1 cellular context compared by ENCODE assay signal in genomic region chr5:68641211-68641610, GRCh38.
A peak's percentile ranks its signal among the peaks of the same experiment; 100 is the strongest.
TF ChIP-seq lines count a peak whose summit lies in the region.

No MANE protein-coding gene starts in this region.

TF ChIP-seq in GM12878, 131 proteins besides CTCF, POLR2A, EP300 and RAD21 (continued from another document and continues in another):
- TF ChIP-seq, protein P1, sequence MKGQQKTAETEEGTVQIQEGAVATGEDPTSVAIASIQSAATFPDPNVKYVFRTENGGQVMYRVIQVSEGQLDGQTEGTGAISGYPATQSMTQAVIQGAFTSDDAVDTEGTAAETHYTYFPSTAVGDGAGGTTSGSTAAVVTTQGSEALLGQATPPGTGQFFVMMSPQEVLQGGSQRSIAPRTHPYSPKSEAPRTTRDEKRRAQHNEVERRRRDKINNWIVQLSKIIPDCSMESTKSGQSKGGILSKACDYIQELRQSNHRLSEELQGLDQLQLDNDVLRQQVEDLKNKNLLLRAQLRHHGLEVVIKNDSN (IDR thresholded peaks at IDR 0.05; ENCODE audit: borderline replicate concordance, extremely low read length, insufficient read depth, low read depth, low read length) = no peak
- peak; percentile 81; the same call in 1 of the 2 replicates for TF ChIP-seq RELB (IDR thresholded peaks at IDR 0.05; ENCODE audit: low read depth)
- no peak for TF ChIP-seq POLR2AphosphoS2 (IDR thresholded peaks at IDR 0.05; ENCODE audit: low read depth, low read length)
- TF ChIP-seq SREBF1 (IDR thresholded peaks at IDR 0.05; ENCODE audit: low read length) = peak; percentile 29; the same call in 1 of the 2 replicates
- TF ChIP-seq FOS (IDR thresholded peaks at IDR 0.05; ENCODE audit: borderline replicate concordance, extremely low read depth, insufficient read length) = no peak
- TF ChIP-seq ZNF384 (IDR thresholded peaks at IDR 0.05; ENCODE audit: borderline replicate concordance, low read depth, low read length) = no peak
- TF ChIP-seq NR2F1 (conservative IDR thresholded peaks at IDR 0.05) = no peak
- no peak for TF ChIP-seq SP1 (IDR thresholded peaks at IDR 0.05; ENCODE audit: low read depth, low read length)
- TF ChIP-seq CBX5 (IDR thresholded peaks at IDR 0.05; ENCODE audit: low read depth) = no peak
- TF ChIP-seq, protein P2, sequence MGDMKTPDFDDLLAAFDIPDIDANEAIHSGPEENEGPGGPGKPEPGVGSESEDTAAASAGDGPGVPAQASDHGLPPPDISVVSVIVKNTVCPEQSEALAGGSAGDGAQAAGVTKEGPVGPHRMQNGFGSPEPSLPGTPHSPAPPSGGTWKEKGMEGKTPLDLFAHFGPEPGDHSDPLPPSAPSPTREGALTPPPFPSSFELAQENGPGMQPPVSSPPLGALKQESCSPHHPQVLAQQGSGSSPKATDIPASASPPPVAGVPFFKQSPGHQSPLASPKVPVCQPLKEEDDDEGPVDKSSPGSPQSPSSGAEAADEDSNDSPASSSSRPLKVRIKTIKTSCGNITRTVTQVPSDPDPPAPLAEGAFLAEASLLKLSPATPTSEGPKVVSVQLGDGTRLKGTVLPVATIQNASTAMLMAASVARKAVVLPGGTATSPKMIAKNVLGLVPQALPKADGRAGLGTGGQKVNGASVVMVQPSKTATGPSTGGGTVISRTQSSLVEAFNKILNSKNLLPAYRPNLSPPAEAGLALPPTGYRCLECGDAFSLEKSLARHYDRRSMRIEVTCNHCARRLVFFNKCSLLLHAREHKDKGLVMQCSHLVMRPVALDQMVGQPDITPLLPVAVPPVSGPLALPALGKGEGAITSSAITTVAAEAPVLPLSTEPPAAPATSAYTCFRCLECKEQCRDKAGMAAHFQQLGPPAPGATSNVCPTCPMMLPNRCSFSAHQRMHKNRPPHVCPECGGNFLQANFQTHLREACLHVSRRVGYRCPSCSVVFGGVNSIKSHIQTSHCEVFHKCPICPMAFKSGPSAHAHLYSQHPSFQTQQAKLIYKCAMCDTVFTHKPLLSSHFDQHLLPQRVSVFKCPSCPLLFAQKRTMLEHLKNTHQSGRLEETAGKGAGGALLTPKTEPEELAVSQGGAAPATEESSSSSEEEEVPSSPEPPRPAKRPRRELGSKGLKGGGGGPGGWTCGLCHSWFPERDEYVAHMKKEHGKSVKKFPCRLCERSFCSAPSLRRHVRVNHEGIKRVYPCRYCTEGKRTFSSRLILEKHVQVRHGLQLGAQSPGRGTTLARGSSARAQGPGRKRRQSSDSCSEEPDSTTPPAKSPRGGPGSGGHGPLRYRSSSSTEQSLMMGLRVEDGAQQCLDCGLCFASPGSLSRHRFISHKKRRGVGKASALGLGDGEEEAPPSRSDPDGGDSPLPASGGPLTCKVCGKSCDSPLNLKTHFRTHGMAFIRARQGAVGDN (IDR thresholded peaks at IDR 0.05) = no peak
- no peak for TF ChIP-seq POLR2AphosphoS5 (IDR thresholded peaks at IDR 0.05; ENCODE audit: low read length)
- TF ChIP-seq MEF2B (IDR thresholded peaks at IDR 0.05; ENCODE audit: partially characterized antibody, poor library complexity, severe bottlenecking) = peak; percentile 83
- no peak for TF ChIP-seq SRF (IDR thresholded peaks at IDR 0.05; ENCODE audit: low read depth in 2 of 2, low read length in 2 of 2)
- TF ChIP-seq RELA (IDR thresholded peaks at IDR 0.05; ENCODE audit: borderline replicate concordance, partially characterized antibody) = peak; percentile 27
- TF ChIP-seq ESRRA (IDR thresholded peaks at IDR 0.05; ENCODE audit: low read length) = no peak
- no peak for TF ChIP-seq ZBTB33 (IDR thresholded peaks at IDR 0.05)
- no peak for TF ChIP-seq EED (IDR thresholded peaks at IDR 0.05; ENCODE audit: low read depth)
- no peak for TF ChIP-seq PAX5 (IDR thresholded peaks at IDR 0.05; ENCODE audit: borderline replicate concordance, low read depth, low read length)
- TF ChIP-seq MEF2A (IDR thresholded peaks at IDR 0.05; ENCODE audit: insufficient read depth, low read depth, low read length) = peak; percentile 93
- TF ChIP-seq E4F1 (IDR thresholded peaks at IDR 0.05; ENCODE audit: borderline replicate concordance, partially characterized antibody) = no peak
- TF ChIP-seq BCL11A (IDR thresholded peaks at IDR 0.05; ENCODE audit: low read depth, low read length) = no peak
- TF ChIP-seq EGR1 (IDR thresholded peaks at IDR 0.05; ENCODE audit: borderline replicate concordance in 1 of 2, low read depth in 2 of 2, low read length in 2 of 2) = no peak
- TF ChIP-seq CUX1 (IDR thresholded peaks at IDR 0.05; ENCODE audit: insufficient replicate concordance, low read depth, low read length) = peak; percentile 39
- TF ChIP-seq ZSCAN29 (IDR thresholded peaks at IDR 0.05) = no peak
- no peak for TF ChIP-seq RBBP5 (conservative IDR thresholded peaks at IDR 0.05)
- TF ChIP-seq, protein P3, sequence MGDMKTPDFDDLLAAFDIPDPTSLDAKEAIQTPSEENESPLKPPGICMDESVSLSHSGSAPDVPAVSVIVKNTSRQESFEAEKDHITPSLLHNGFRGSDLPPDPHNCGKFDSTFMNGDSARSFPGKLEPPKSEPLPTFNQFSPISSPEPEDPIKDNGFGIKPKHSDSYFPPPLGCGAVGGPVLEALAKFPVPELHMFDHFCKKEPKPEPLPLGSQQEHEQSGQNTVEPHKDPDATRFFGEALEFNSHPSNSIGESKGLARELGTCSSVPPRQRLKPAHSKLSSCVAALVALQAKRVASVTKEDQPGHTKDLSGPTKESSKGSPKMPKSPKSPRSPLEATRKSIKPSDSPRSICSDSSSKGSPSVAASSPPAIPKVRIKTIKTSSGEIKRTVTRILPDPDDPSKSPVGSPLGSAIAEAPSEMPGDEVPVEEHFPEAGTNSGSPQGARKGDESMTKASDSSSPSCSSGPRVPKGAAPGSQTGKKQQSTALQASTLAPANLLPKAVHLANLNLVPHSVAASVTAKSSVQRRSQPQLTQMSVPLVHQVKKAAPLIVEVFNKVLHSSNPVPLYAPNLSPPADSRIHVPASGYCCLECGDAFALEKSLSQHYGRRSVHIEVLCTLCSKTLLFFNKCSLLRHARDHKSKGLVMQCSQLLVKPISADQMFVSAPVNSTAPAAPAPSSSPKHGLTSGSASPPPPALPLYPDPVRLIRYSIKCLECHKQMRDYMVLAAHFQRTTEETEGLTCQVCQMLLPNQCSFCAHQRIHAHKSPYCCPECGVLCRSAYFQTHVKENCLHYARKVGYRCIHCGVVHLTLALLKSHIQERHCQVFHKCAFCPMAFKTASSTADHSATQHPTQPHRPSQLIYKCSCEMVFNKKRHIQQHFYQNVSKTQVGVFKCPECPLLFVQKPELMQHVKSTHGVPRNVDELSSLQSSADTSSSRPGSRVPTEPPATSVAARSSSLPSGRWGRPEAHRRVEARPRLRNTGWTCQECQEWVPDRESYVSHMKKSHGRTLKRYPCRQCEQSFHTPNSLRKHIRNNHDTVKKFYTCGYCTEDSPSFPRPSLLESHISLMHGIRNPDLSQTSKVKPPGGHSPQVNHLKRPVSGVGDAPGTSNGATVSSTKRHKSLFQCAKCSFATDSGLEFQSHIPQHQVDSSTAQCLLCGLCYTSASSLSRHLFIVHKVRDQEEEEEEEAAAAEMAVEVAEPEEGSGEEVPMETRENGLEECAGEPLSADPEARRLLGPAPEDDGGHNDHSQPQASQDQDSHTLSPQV (IDR thresholded peaks at IDR 0.05) = no peak
- no peak for TF ChIP-seq STAT3 (IDR thresholded peaks at IDR 0.05; ENCODE audit: low read depth, low read length)
- TF ChIP-seq SKIL (IDR thresholded peaks at IDR 0.05; ENCODE audit: low read depth, poor library complexity, severe bottlenecking) = peak; percentile 71
- no peak for TF ChIP-seq CBFB (IDR thresholded peaks at IDR 0.05; ENCODE audit: low read depth)
- TF ChIP-seq SIX5 (IDR thresholded peaks at IDR 0.05; ENCODE audit: low read depth, low read length, severe bottlenecking) = no peak
- TF ChIP-seq TBL1XR1 (IDR thresholded peaks at IDR 0.05; ENCODE audit: low read depth, low read length) = no peak
- TF ChIP-seq NFIC (IDR thresholded peaks at IDR 0.05; ENCODE audit: low read depth, low read length) = peak; percentile 97
